17 cellular contexts compared by ENCODE assay signal in genomic region chr19:19542507-19542906, GRCh38. TPM values are rescaled to one million over a fixed set of nuclear protein-coding genes. Genes with fewer than 3 reads are reported as not detected.
"Had no signal": no experiment of that assay in that cellular context is flagged by ENCODE, and none has a peak within 500 bp of the region (broad histone marks: within the 10 kb centered on the region; RNA-seq: fewer than 3 reads in every experiment).

No MANE protein-coding gene starts in this region.

- FAIRE-seq: frontal cortex had no signal

- H3K36me3 ChIP-seq: heart left ventricle, sigmoid colon, spleen had no signal

- H3K9me3 ChIP-seq: body of pancreas, heart left ventricle, psoas muscle, sigmoid colon had no signal

- ATAC-seq: body of pancreas; heart left ventricle; natural killer cell treated with Interleukin-12 subunit alpha and Interleukin-12 subunit beta and Interleukin-15 and Interleukin-18, amount 100 ng/mL, for 72 hours; psoas muscle; stimulated activated naive CD8-positive, alpha-beta T cell treated with anti-CD3 and anti-CD28 coated beads, Interleukin-15, amount 100 ng/mL, for 72 hours had no signal

- H3K4me3 ChIP-seq: body of pancreas, heart left ventricle, psoas muscle, sigmoid colon had no signal

- H3K27ac ChIP-seq: body of pancreas, heart left ventricle, psoas muscle, sigmoid colon had no signal

- DNase-seq: activated CD4-positive, alpha-beta T cell treated with anti-CD3 and anti-CD28 coated beads, Interleukin-2, amount 50 U/mL, for 48 hours; activated CD4-positive, CD25-positive, alpha-beta regulatory T cell treated with anti-CD3 and anti-CD28 coated beads, Interleukin-2, amount 50 U/mL, for 72 hours; activated naive CD4-positive, alpha-beta T cell treated with anti-CD3 and anti-CD28 coated beads, Interleukin-2, amount 10 ng/mL, durations not matched to agents 7 days and 5 days; activated T-cell treated with anti-CD3 and anti-CD28 coated beads, Interleukin-2, amount 50 U/mL, for 1 hour; amygdala; body of pancreas; caudate nucleus; cortex of kidney; effector memory CD4-positive, alpha-beta T cell; heart left ventricle; mesendoderm; psoas muscle; sigmoid colon; spleen; stimulated activated naive CD8-positive, alpha-beta T cell treated with anti-CD3 and anti-CD28 coated beads, Interleukin-15, amount 100 ng/mL, for 72 hours had no signal

RNA-seq across cellular contexts. Expression of gene CILP2, which starts 4.4 kb away (rescaled TPM):
- total RNA-seq: psoas muscle had no signal
